ENCODE assay signal across 10 cellular contexts in the genomic region with DNA sequence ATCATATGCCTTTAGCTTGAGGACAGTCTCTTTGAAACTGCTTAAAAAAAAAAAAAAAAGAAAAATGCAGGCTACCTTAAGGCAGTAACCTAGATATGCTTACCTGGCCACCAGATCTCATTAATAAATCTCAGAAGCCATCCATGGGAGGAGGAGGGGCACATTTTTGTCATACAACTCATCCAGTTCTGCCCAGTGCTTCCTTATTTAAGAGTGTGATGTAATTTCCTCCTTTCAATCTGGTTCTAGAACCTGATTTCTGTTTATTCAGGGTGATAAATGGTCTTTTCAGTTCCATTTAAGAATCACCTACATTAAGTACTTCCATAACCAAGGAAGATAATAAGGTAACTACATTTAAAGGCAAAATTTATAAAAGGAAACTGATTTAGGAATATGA. TPM values are rescaled to one million over a fixed set of nuclear protein-coding genes. Genes with fewer than 3 reads are reported as not detected.
DNase-seq lines count a peak whose midpoint lies in the region; TF ChIP-seq lines count a peak whose summit lies in the region.
"Had no signal": no experiment of that assay in that cellular context is flagged by ENCODE, and none has a peak within 500 bp of the region (broad histone marks: within the 10 kb centered on the region; RNA-seq: fewer than 3 reads in every experiment).

No MANE protein-coding gene starts in this region.

- H3K36me3 Mint-ChIP-seq in endothelial cell (ENCODE audit: low read depth, unreplicated experiment) (peaks cover under 1% of the 10 kb centered on the region), nephron (ENCODE audit: low read depth) (peaks cover under 1% of the 10 kb centered on the region)
- H3K36me3 Mint-ChIP-seq in T-helper 2 cell treated with Interferon-gamma antibody and Interleukin-4, amounts not matched to agents 5 μg/mL and 100 μg/mL, for 36 hours (ENCODE audit: low read depth), result no peaks in the 10 kb centered on the region

- H3K4me1 Mint-ChIP-seq in endothelial cell (ENCODE audit: unreplicated experiment), result peaks cover 58% of the 10 kb centered on the region
- H3K4me1 Mint-ChIP-seq in nephron, result peaks cover 50% of the 10 kb centered on the region
- peaks cover 16% of the 10 kb centered on the region for H3K4me1 Mint-ChIP-seq in T-helper 2 cell treated with Interferon-gamma antibody and Interleukin-4, amounts not matched to agents 5 μg/mL and 100 μg/mL, for 36 hours (ENCODE audit: low read depth)

- H3K4me3 Mint-ChIP-seq in endothelial cell (ENCODE audit: unreplicated experiment) (no peak overlapping the region), nephron (no peak overlapping the region)
- no peak overlapping the region for H3K4me3 Mint-ChIP-seq in T-helper 2 cell treated with Interferon-gamma antibody and Interleukin-4, amounts not matched to agents 5 μg/mL and 100 μg/mL, for 36 hours

- H3K9me3 Mint-ChIP-seq in endothelial cell (ENCODE audit: unreplicated experiment) (no peaks in the 10 kb centered on the region), nephron (no peaks in the 10 kb centered on the region)
- no peaks in the 10 kb centered on the region for H3K9me3 Mint-ChIP-seq in T-helper 2 cell treated with Interferon-gamma antibody and Interleukin-4, amounts not matched to agents 5 μg/mL and 100 μg/mL, for 36 hours

- H3K27me3 Mint-ChIP-seq in endothelial cell (ENCODE audit: unreplicated experiment) (peaks cover under 1% of the 10 kb centered on the region), nephron (ENCODE audit: low read depth) (no peaks in the 10 kb centered on the region)
- H3K27me3 Mint-ChIP-seq in T-helper 2 cell treated with Interferon-gamma antibody and Interleukin-4, amounts not matched to agents 5 μg/mL and 100 μg/mL, for 36 hours (ENCODE audit: low read depth), result peaks cover 49% of the 10 kb centered on the region

- TF ChIP-seq CTCF in endothelial cell (IDR thresholded peaks at IDR 0.05; ENCODE audit: unreplicated experiment), result no peak
- no peak for TF ChIP-seq CTCF in nephron (IDR thresholded peaks at IDR 0.05; ENCODE audit: unreplicated experiment in 3 of 3)

- H3K27ac Mint-ChIP-seq in endothelial cell (ENCODE audit: unreplicated experiment), result peak overlapping the region; percentile 22
- H3K27ac Mint-ChIP-seq in nephron, result peak overlapping the region; percentile 28 to 87 (median 43)
- no peak overlapping the region for H3K27ac Mint-ChIP-seq in T-helper 2 cell treated with Interferon-gamma antibody and Interleukin-4, amounts not matched to agents 5 μg/mL and 100 μg/mL, for 36 hours

- DNase-seq in DMS153 (lab: John Stamatoyannopoulos, UW) (peak; percentile 84), NCI-H69 (lab: John Stamatoyannopoulos, UW) (peak; percentile 54), endothelial cell (ENCODE audit: low spot score) (no peak), anterior cingulate cortex (lab: John Stamatoyannopoulos, UW) (no peak), GOT3 (lab: John Stamatoyannopoulos, UW) (no peak), NCI-H2107 treated with DMSO at 0.1 percent for 48 hours (lab: John Stamatoyannopoulos, UW; ENCODE audit: unreplicated experiment) (no peak)
- no peak for DNase-seq in T-helper 2 cell treated with Interferon-gamma antibody and Interleukin-4, amounts not matched to agents 5 μg/mL and 100 μg/mL, for 36 hours (ENCODE audit: low spot score)
- DNase-seq: H7, NCI-H2171 treated with DMSO at 0.1 percent for 48 hours had no signal

RNA-seq across cellular contexts. Expression of gene ERRFI1, which starts 6.1 kb away (rescaled TPM):
- total RNA-seq in endothelial cell (ENCODE audit: unreplicated experiment), result 16.5 TPM

RNA-seq across cellular contexts. Expression of gene PARK7, which starts 58.5 kb away (rescaled TPM):
- total RNA-seq in endothelial cell (ENCODE audit: unreplicated experiment), result 223 TPM

Comparison
In these comparisons a context has a peak if more than half of its experiments do, and no peak if none do; other contexts are left out.
1. DNase-seq: peak in DMS153 (single experiment) and NCI-H69 (single experiment); none in endothelial cell (single experiment), anterior cingulate cortex (0 of 58), GOT3 (single experiment), NCI-H2107 treated with DMSO at 0.1 percent for 48 hours (single experiment) and T-helper 2 cell treated with Interferon-gamma antibody and Interleukin-4, amounts not matched to agents 5 μg/mL and 100 μg/mL, for 36 hours (single experiment).